ENCODE assay signal across 8 cellular contexts in genomic region chr2:240586198-240586918, GRCh38. TPM values are rescaled to one million over a fixed set of nuclear protein-coding genes. Genes with fewer than 3 reads are reported as not detected.
DNase-seq lines count a peak whose midpoint lies in the region; ATAC-seq and TF ChIP-seq lines count a peak whose summit lies in the region.

A gene with protein sequence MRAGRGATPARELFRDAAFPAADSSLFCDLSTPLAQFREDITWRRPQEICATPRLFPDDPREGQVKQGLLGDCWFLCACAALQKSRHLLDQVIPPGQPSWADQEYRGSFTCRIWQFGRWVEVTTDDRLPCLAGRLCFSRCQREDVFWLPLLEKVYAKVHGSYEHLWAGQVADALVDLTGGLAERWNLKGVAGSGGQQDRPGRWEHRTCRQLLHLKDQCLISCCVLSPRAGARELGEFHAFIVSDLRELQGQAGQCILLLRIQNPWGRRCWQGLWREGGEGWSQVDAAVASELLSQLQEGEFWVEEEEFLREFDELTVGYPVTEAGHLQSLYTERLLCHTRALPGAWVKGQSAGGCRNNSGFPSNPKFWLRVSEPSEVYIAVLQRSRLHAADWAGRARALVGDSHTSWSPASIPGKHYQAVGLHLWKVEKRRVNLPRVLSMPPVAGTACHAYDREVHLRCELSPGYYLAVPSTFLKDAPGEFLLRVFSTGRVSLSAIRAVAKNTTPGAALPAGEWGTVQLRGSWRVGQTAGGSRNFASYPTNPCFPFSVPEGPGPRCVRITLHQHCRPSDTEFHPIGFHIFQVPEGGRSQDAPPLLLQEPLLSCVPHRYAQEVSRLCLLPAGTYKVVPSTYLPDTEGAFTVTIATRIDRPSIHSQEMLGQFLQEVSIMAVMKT (plus strand): TSS chr2:240586734. CDS start chr2:240586912, 178 bp downstream.

- ATAC-seq in GM19397 (IDR thresholded peaks at IDR 0.05; ENCODE audit: unreplicated experiment) (peak; percentile 58), HG03571 (IDR thresholded peaks at IDR 0.05; ENCODE audit: unreplicated experiment) (peak; percentile 53)

- peaks cover 59% of the 10 kb centered on the region for H3K4me1 Mint-ChIP-seq in CD14-positive monocyte

- peak within 1 kb of the TSS; percentile 92 to 93 for H3K4me3 Mint-ChIP-seq in CD14-positive monocyte

- peak within 1 kb of the TSS; percentile 60 to 100 (median 97) for H3K4me3 ChIP-seq in dorsolateral prefrontal cortex
- H3K4me3 ChIP-seq in lower leg skin (ENCODE audit: low read depth, poor library complexity, severe bottlenecking): peak within 1 kb of the TSS; percentile 74

- intact Hi-C loops in CD14-positive monocyte (cut with micrococcal nuclease) (loop anchor here (2.0 to 10.0 kb wide), 5 partner anchors 20 to 562 kb away; partner anchors contain the start of gene NDUFA10 (in 1 of the 2)), dorsolateral prefrontal cortex (cut with DNase I) (loop anchor here (1.0 to 5.0 kb wide), 4 partner anchors 17 to 246 kb away; partner anchors contain the start of genes DUSP28 (in 1 of the 2) and RNPEPL1 (in 1 of the 2)), lower leg skin (cut with DNase I; ENCODE audit: low total_unique reads) (no loop called here)

- WGBS in lower leg skin, 2 donors: 1% methylated on average over 37 to 58 of the region's 88 CpGs

- no peak for TF ChIP-seq POLR2A in lower leg skin (IDR thresholded peaks at IDR 0.05)

- TF ChIP-seq CTCF in CD14-positive monocyte (IDR thresholded peaks at IDR 0.05) (no peak), dorsolateral prefrontal cortex (IDR thresholded peaks at IDR 0.05 in 54 of 56, conservative IDR thresholded peaks at IDR 0.05 in 2 of 56; ENCODE audit: low read depth in 1 of 56, partially characterized antibody in 56 of 56) (peak in 34 of 56 donors; percentile 6 to 64 (median 30)), lower leg skin (IDR thresholded peaks at IDR 0.05) (no peak)

- peaks cover 39 to 40% of the 10 kb centered on the region in 2 donors for H3K36me3 Mint-ChIP-seq in CD14-positive monocyte

- H3K27me3 Mint-ChIP-seq in CD14-positive monocyte (ENCODE audit: low read depth in 3 of 3): peaks cover 0 to 3% (median 2%) of the 10 kb centered on the region in 3 donors

- H3K9me3 Mint-ChIP-seq in CD14-positive monocyte: peaks cover 0 to 3% (median 0%) of the 10 kb centered on the region in 7 donors

- peak within 1 kb of the TSS; percentile 95 to 99 (median 98) for H3K27ac Mint-ChIP-seq in CD14-positive monocyte

- H3K27me3 ChIP-seq in dorsolateral prefrontal cortex: no peaks in the 10 kb centered on the region

- peak; percentile 96 for DNase-seq in CD14-positive monocyte (ENCODE audit: low spot score)
- DNase-seq in NCI-H82 (lab: John Stamatoyannopoulos, UW): peak; percentile 98
- peak; percentile 97 to 98 for DNase-seq in activated CD4-positive, alpha-beta T cell treated with anti-CD3 and anti-CD28 coated beads, Interleukin-2, amount 50 U/mL, for 48 hours
- DNase-seq in dorsolateral prefrontal cortex: peak; percentile 97 to 99 (median 98)
- peak; percentile 98 to 100 for DNase-seq in lower leg skin (ENCODE audit: low spot score in 2 of 2)
- peak; percentile 93 to 96 for DNase-seq in stimulated activated CD4-positive, alpha-beta T cell treated with anti-CD3 and anti-CD28 coated beads, Interleukin-4, amount 100 ng/mL, for 48 hours (ENCODE audit: low read depth in 2 of 2)

- peak within 1 kb of the TSS; percentile 70 to 99 (median 96) for H3K27ac ChIP-seq in dorsolateral prefrontal cortex

RNA-seq across cellular contexts. Expression of the gene that starts here (rescaled TPM):
- polyA plus RNA-seq in CD14-positive monocyte: 1 to 10 TPM; 7.3 to 7.4 TPM
- total RNA-seq in dorsolateral prefrontal cortex (10 to 100 TPM; 25.6 to 70.0 (median 40.7) TPM), lower leg skin (10 to 100 TPM; 25.6 to 38.0 (median 28.4) TPM)

Comparison
In these comparisons a context has a peak if more than half of its experiments do, and no peak if none do; other contexts are left out.
1. Peak in every context shown above with its lines: DNase-seq, ATAC-seq, H3K4me3 ChIP-seq and H3K27ac ChIP-seq.
2. CTCF ChIP-seq: peak in dorsolateral prefrontal cortex (34 of 56); none in CD14-positive monocyte (single experiment) and lower leg skin (0 of 3).